In genomic region chr1:161506336-161507223, GRCh38 we compare ENCODE assay signal across 10 cellular contexts. TPM values are rescaled to one million over a fixed set of nuclear protein-coding genes. Genes with fewer than 3 reads are reported as not detected.
DNase-seq lines count a peak whose midpoint lies in the region; TF ChIP-seq lines count a peak whose summit lies in the region.
"Had no signal": no experiment of that assay in that cellular context is flagged by ENCODE, and none has a peak within 500 bp of the region (broad histone marks: within the 10 kb centered on the region; RNA-seq: fewer than 3 reads in every experiment).

No MANE protein-coding gene starts in this region.

- POLR2A ChIA-PET in CD4-positive, alpha-beta memory T cell (lab: Charles Lee; ENCODE audit: partially characterized antibody): no interaction called here

- CTCF ChIA-PET in CD4-positive, alpha-beta memory T cell (lab: Charles Lee; ENCODE audit: partially characterized antibody): interaction anchor here (0.6 to 2.0 kb wide), 2 partner anchors 19 to 516 kb away, joined by 6 to 7 read pairs; no protein-coding TSS in a partner anchor

- H3K4me3 ChIP-seq in adipocyte (ENCODE audit: low read length) (peak overlapping the region; percentile 4), suprapubic skin (peak overlapping the region; percentile 17)
- no peak overlapping the region for H3K4me3 ChIP-seq in CD4-positive, alpha-beta memory T cell (ENCODE audit: low read length in 2 of 2)

- TF ChIP-seq EP300 in suprapubic skin (IDR thresholded peaks at IDR 0.05): no peak

- H3K27me3 ChIP-seq in adipocyte (replicated peaks; ENCODE audit: control insufficient read depth, insufficient read depth, low read length) (no peaks in the 10 kb centered on the region), suprapubic skin (peaks cover 8% of the 10 kb centered on the region)
- H3K27me3 ChIP-seq in CD4-positive, alpha-beta memory T cell (ENCODE audit: insufficient read depth, low read length): no peaks in the 10 kb centered on the region

- intact Hi-C loops in CD4-positive, alpha-beta memory T cell (cut with micrococcal nuclease): no loop called here

- no peak overlapping the region for H3K4me3 Mint-ChIP-seq in CD4-positive, alpha-beta memory T cell

- peaks cover 0 to 1% (median 0%) of the 10 kb centered on the region in 8 donors for H3K9me3 Mint-ChIP-seq in CD4-positive, alpha-beta memory T cell

- no peaks in the 10 kb centered on the region for H3K36me3 ChIP-seq in adipocyte (ENCODE audit: control insufficient read depth, insufficient read depth, low read length, severe bottlenecking)
- no peaks in the 10 kb centered on the region for H3K36me3 ChIP-seq in suprapubic skin
- H3K36me3 ChIP-seq in CD4-positive, alpha-beta memory T cell (ENCODE audit: insufficient read depth, low read length): no peaks in the 10 kb centered on the region

- TF ChIP-seq CTCF in suprapubic skin (IDR thresholded peaks at IDR 0.05): no peak

- no peak overlapping the region for H3K9ac ChIP-seq in adipocyte (ENCODE audit: low read length)

- no peaks in the 10 kb centered on the region for H3K4me1 Mint-ChIP-seq in CD4-positive, alpha-beta memory T cell

- no peak for TF ChIP-seq POLR2A in suprapubic skin (IDR thresholded peaks at IDR 0.05)

- H3K4me1 ChIP-seq in adipocyte (ENCODE audit: control insufficient read depth, insufficient read depth, low read length) (peaks cover 10% of the 10 kb centered on the region), suprapubic skin (peaks cover 9% of the 10 kb centered on the region)
- no peaks in the 10 kb centered on the region for H3K4me1 ChIP-seq in CD4-positive, alpha-beta memory T cell (ENCODE audit: insufficient read depth, low read length)
- H3K4me1 ChIP-seq: foreskin keratinocyte had no signal

- no peak overlapping the region for H3K27ac ChIP-seq in suprapubic skin
- H3K27ac ChIP-seq in CD4-positive, alpha-beta memory T cell (ENCODE audit: low read depth, low read length): no peak overlapping the region
- H3K27ac ChIP-seq: foreskin keratinocyte had no signal

- DNase-seq in M059J (ENCODE audit: low read depth) (peak; percentile 32), adipocyte (ENCODE audit: low read depth) (peak; percentile 40), iris pigment epithelial cell (ENCODE audit: low read depth) (peak; percentile 91), suprapubic skin (ENCODE audit: low spot score in 2 of 2) (peak in 1 of 2 donors; percentile 61), NCI-H187 (lab: John Stamatoyannopoulos, UW) (no peak), NCI-H1436 (lab: John Stamatoyannopoulos, UW) (no peak)
- no peak for DNase-seq in CD4-positive, alpha-beta memory T cell
- DNase-seq: foreskin keratinocyte; NCI-H526; stimulated activated CD4-positive, alpha-beta T cell treated with anti-CD3 and anti-CD28 coated beads, Interleukin-12 subunit alpha, Interleukin-12 subunit beta, amount 100 ng/mL, for 4 hours had no signal

- WGBS in suprapubic skin: 52% methylated on average over 13 of the region's 15 CpGs

- H3K27ac Mint-ChIP-seq in CD4-positive, alpha-beta memory T cell: no peak overlapping the region

- no peaks in the 10 kb centered on the region for H3K9me3 ChIP-seq in adipocyte (ENCODE audit: control insufficient read depth, low read length)
- H3K9me3 ChIP-seq in suprapubic skin: no peaks in the 10 kb centered on the region
- H3K9me3 ChIP-seq in CD4-positive, alpha-beta memory T cell (ENCODE audit: control insufficient read depth in 1 of 2, low read length in 2 of 2): no peaks in the 10 kb centered on the region

- H3K27me3 Mint-ChIP-seq in CD4-positive, alpha-beta memory T cell: peaks cover 12 to 17% of the 10 kb centered on the region in 2 donors

- no peaks in the 10 kb centered on the region for H3K36me3 Mint-ChIP-seq in CD4-positive, alpha-beta memory T cell

RNA-seq across cellular contexts. Expression of gene FCGR2A, which starts 1.3 kb away (rescaled TPM):
- 6.6 and 7.8 TPM in 2 replicates for total RNA-seq in M059J (2014; rRNA removed; shearing (Covaris generic))
- 10 to 100 TPM in 2 of 4 donors, 1 to 10 TPM in 2; 4.3 to 27.8 (median 8.3) TPM for total RNA-seq in suprapubic skin
- total RNA-seq in CD4-positive, alpha-beta memory T cell: 1 to 10 TPM; 1.0 to 1.9 TPM
- polyA plus RNA-seq in CD4-positive, alpha-beta memory T cell: not detected
- total RNA-seq: foreskin keratinocyte had no signal
- polyA plus RNA-seq: foreskin keratinocyte had no signal

RNA-seq across cellular contexts. Expression of gene HSPA6, which starts 17.8 kb away (rescaled TPM):
- total RNA-seq in M059J (2014; rRNA removed; shearing (Covaris generic)): 0.15 and 0.44 TPM in 2 replicates
- total RNA-seq in suprapubic skin: 1 to 10 TPM; 3.6 to 8.1 (median 5.3) TPM
- total RNA-seq in CD4-positive, alpha-beta memory T cell: 1 to 10 TPM; 2.4 TPM
- under 1 TPM in 1 of 2 donors, not detected in 1; 0.09 TPM for polyA plus RNA-seq in CD4-positive, alpha-beta memory T cell

RNA-seq across cellular contexts. Expression of gene FCGR3A, which starts 43.0 kb away (rescaled TPM):
- not detected in 2 replicates for total RNA-seq in M059J (2014; rRNA removed; shearing (Covaris generic))
- 1 to 10 TPM in 3 of 4 donors, under 1 TPM in 1; 0.98 to 5.3 (median 1.4) TPM for total RNA-seq in suprapubic skin
- 1 to 10 TPM in 1 of 2 experiments, under 1 TPM in 1; 0.81 to 2.1 TPM for total RNA-seq in CD4-positive, alpha-beta memory T cell
- polyA plus RNA-seq in CD4-positive, alpha-beta memory T cell: under 1 TPM in 1 of 2 donors, not detected in 1; 0.14 TPM
- total RNA-seq: foreskin keratinocyte had no signal
- polyA plus RNA-seq: foreskin keratinocyte had no signal

Comparison
In these comparisons a context has a peak if more than half of its experiments do, and no peak if none do; other contexts are left out.
1. DNase-seq: peak in M059J (single experiment), adipocyte (single experiment) and iris pigment epithelial cell (single experiment); none in NCI-H187 (0 of 2), CD4-positive, alpha-beta memory T cell (0 of 5) and NCI-H1436 (single experiment).
2. H3K4me3 ChIP-seq: peak in adipocyte (single experiment) and suprapubic skin (single experiment); none in CD4-positive, alpha-beta memory T cell (0 of 2).